Comparison of ENCODE assay signal across 1 cellular context in genomic region chr2:28761420-28761819, GRCh38.
TF ChIP-seq lines count a peak whose summit lies in the region.

No MANE protein-coding gene starts in this region.

TF ChIP-seq in GM12878, 131 proteins besides CTCF, POLR2A, EP300 and RAD21:
- no peak for TF ChIP-seq E4F1 (IDR thresholded peaks at IDR 0.05; ENCODE audit: borderline replicate concordance, partially characterized antibody)
- TF ChIP-seq CREB1 (IDR thresholded peaks at IDR 0.05; ENCODE audit: low read depth), result no peak
- TF ChIP-seq JUNB (IDR thresholded peaks at IDR 0.05), result no peak
- no peak for TF ChIP-seq NRF1 (conservative IDR thresholded peaks at IDR 0.05; ENCODE audit: low read depth, low read length)
- no peak for TF ChIP-seq MEF2A (IDR thresholded peaks at IDR 0.05; ENCODE audit: insufficient read depth, low read depth, low read length)
- TF ChIP-seq TCF7 (IDR thresholded peaks at IDR 0.05; ENCODE audit: borderline replicate concordance), result no peak
- no peak for TF ChIP-seq SRF (IDR thresholded peaks at IDR 0.05; ENCODE audit: low read depth in 2 of 2, low read length in 2 of 2)
- no peak for TF ChIP-seq SMC3 (IDR thresholded peaks at IDR 0.05; ENCODE audit: borderline replicate concordance, low read length)
- no peak for TF ChIP-seq KAT2A (conservative IDR thresholded peaks at IDR 0.05; ENCODE audit: control insufficient read depth, low read depth, low read length)
- TF ChIP-seq HDAC2 (IDR thresholded peaks at IDR 0.05), result no peak
- no peak for TF ChIP-seq IRF5 (IDR thresholded peaks at IDR 0.05; ENCODE audit: borderline replicate concordance)
- TF ChIP-seq SREBF2 (IDR thresholded peaks at IDR 0.05; ENCODE audit: low read length), result no peak
- TF ChIP-seq WRNIP1 (IDR thresholded peaks at IDR 0.05; ENCODE audit: borderline replicate concordance, low read depth, low read length), result no peak
- no peak for TF ChIP-seq ELK1 (IDR thresholded peaks at IDR 0.05; ENCODE audit: low read depth, low read length)
- no peak for TF ChIP-seq MXI1 (IDR thresholded peaks at IDR 0.05; ENCODE audit: low read depth, low read length)
- no peak for TF ChIP-seq RELA (IDR thresholded peaks at IDR 0.05; ENCODE audit: borderline replicate concordance, partially characterized antibody)
- no peak for TF ChIP-seq JUND (IDR thresholded peaks at IDR 0.05; ENCODE audit: low read depth, low read length)
- TF ChIP-seq NR2C2 (IDR thresholded peaks at IDR 0.05; ENCODE audit: borderline replicate concordance, control insufficient read depth, insufficient read length, low read depth), result no peak
- TF ChIP-seq EED (IDR thresholded peaks at IDR 0.05; ENCODE audit: low read depth), result no peak
